ENCODE assay signal across 9 cellular contexts in genomic region chr18:76452357-76452756, GRCh38. TPM values are rescaled to one million over a fixed set of nuclear protein-coding genes. Genes with fewer than 3 reads are reported as not detected.
DNase-seq lines count a peak whose midpoint lies in the region; ATAC-seq and TF ChIP-seq lines count a peak whose summit lies in the region.
"Had no signal": no experiment of that assay in that cellular context is flagged by ENCODE, and none has a peak within 500 bp of the region (broad histone marks: within the 10 kb centered on the region; RNA-seq: fewer than 3 reads in every experiment).

No MANE protein-coding gene starts in this region.

- TF ChIP-seq CTCF in endothelial cell (IDR thresholded peaks at IDR 0.05; ENCODE audit: unreplicated experiment) (no peak), Calu3 (IDR thresholded peaks at IDR 0.05; ENCODE audit: unreplicated experiment) (no peak)

- H3K18ac ChIP-seq in trophoblast cell (ENCODE audit: low read length), result no peak overlapping the region

- H2AK5ac ChIP-seq in trophoblast cell (ENCODE audit: low read length), result no peak overlapping the region

- no peak overlapping the region for H3K23ac ChIP-seq in trophoblast cell (ENCODE audit: low read length)

- H3K4ac ChIP-seq in trophoblast cell (ENCODE audit: low read depth, low read length), result no peak overlapping the region

- in situ Hi-C loops in HAP-1 (cut with MboI; ENCODE audit: low sequenced_read_pairs), result no loop called here

- no peak overlapping the region for H3K9ac ChIP-seq in trophoblast cell (ENCODE audit: low read length)

- H3K79me1 ChIP-seq in trophoblast cell (ENCODE audit: low read length), result peaks cover 3% of the 10 kb centered on the region

- intact Hi-C loops in Calu3 (cut with micrococcal nuclease; ENCODE audit: unreplicated experiment), result loop anchor here (5.0 kb wide), 1 partner anchor 40 kb away; no protein-coding TSS in a partner anchor

- H3K79me2 ChIP-seq in trophoblast cell (ENCODE audit: control insufficient read depth, insufficient read depth, low read length, poor library complexity), result no peaks in the 10 kb centered on the region

- H3K4me1 ChIP-seq in HAP-1 (peaks cover 34% of the 10 kb centered on the region), trophoblast cell (ENCODE audit: control insufficient read depth in 1 of 2, insufficient read depth in 2 of 2, low read length in 2 of 2) (peaks cover 7 to 10% of the 10 kb centered on the region in 2 experiments)
- peaks cover 5% of the 10 kb centered on the region for H3K4me1 ChIP-seq in effector memory CD4-positive, alpha-beta T cell (ENCODE audit: control insufficient read depth, insufficient read depth, low read length, poor library complexity, severe bottlenecking)

- no peak overlapping the region for H4K12ac ChIP-seq in trophoblast cell (ENCODE audit: low read depth, low read length)

- H3K4me2 ChIP-seq in trophoblast cell (ENCODE audit: low read length), result peak overlapping the region; percentile 16

- H3K14ac ChIP-seq in trophoblast cell (ENCODE audit: low read length), result no peak overlapping the region

- H3K27me3 ChIP-seq in HAP-1 (ENCODE audit: low read depth), result no peaks in the 10 kb centered on the region
- H3K27me3 ChIP-seq in trophoblast cell (ENCODE audit: insufficient read depth, low read length), result peaks cover 2% of the 10 kb centered on the region
- H3K27me3 ChIP-seq in effector memory CD4-positive, alpha-beta T cell (replicated peaks; ENCODE audit: control insufficient read depth, insufficient read depth, low read length, poor library complexity, severe bottlenecking), result no peaks in the 10 kb centered on the region

- WGBS in trophoblast cell (ENCODE audit: extremely low coverage, insufficient coverage, insufficient read length), result no CpG with 5 or more reads among the region's 8 CpGs

- H4K91ac ChIP-seq in trophoblast cell (ENCODE audit: low read depth, low read length), result no peak overlapping the region

- peak overlapping the region; percentile 96 for H3K27ac Mint-ChIP-seq in endothelial cell (ENCODE audit: unreplicated experiment)
- no peak overlapping the region for H3K27ac Mint-ChIP-seq in Calu3 (ENCODE audit: unreplicated experiment)

- BruUV-seq in Calu3 (replicated peaks; lab: Mats Ljungman, UMichigan), result no TSS peak

- CTCF ChIA-PET in Calu3 (lab: Charles Lee), result no interaction called here

- H3K27ac ChIP-seq in trophoblast cell (ENCODE audit: low read depth, low read length), result no peak overlapping the region
- H3K27ac ChIP-seq in effector memory CD4-positive, alpha-beta T cell (ENCODE audit: insufficient read depth, low read length, poor library complexity, severe bottlenecking), result no peak overlapping the region

- H3K4me1 Mint-ChIP-seq in endothelial cell (ENCODE audit: unreplicated experiment), result peaks cover 77% of the 10 kb centered on the region
- H3K4me1 Mint-ChIP-seq in Calu3 (ENCODE audit: low read depth, unreplicated experiment), result peaks cover 65% of the 10 kb centered on the region

- no peak overlapping the region for H2BK12ac ChIP-seq in trophoblast cell (ENCODE audit: low read length)

- H3K9me3 Mint-ChIP-seq in endothelial cell (ENCODE audit: unreplicated experiment), result no peaks in the 10 kb centered on the region
- H3K9me3 Mint-ChIP-seq in Calu3 (ENCODE audit: low read depth, unreplicated experiment), result no peaks in the 10 kb centered on the region

- H3K36me3 Mint-ChIP-seq in endothelial cell (ENCODE audit: low read depth, unreplicated experiment) (peaks cover 7% of the 10 kb centered on the region), Calu3 (ENCODE audit: insufficient read depth, unreplicated experiment) (peaks cover 11% of the 10 kb centered on the region)

- no peak for ATAC-seq in GM18870 (IDR thresholded peaks at IDR 0.05; ENCODE audit: unreplicated experiment)
- no peak for ATAC-seq in activated CD4-positive, CD25-positive, alpha-beta regulatory T cell treated with anti-CD3 and anti-CD28 coated beads, Interleukin-2, amount 50 U/mL, for 24 hours

- H3K4me3 ChIP-seq in HAP-1 (peak overlapping the region; percentile 28), trophoblast cell (ENCODE audit: low read depth, low read length) (no peak overlapping the region)
- H3K4me3 ChIP-seq in effector memory CD4-positive, alpha-beta T cell (ENCODE audit: insufficient read depth, low read depth, low read length, poor library complexity, severe bottlenecking), result no peak overlapping the region

- DNase-seq in HAP-1 (ENCODE audit: low spot score in 2 of 2) (peak in 1 of 2 experiments; percentile 28), NCI-H82 (lab: John Stamatoyannopoulos, UW) (peak; percentile 66), endothelial cell (ENCODE audit: low spot score) (no peak), trophoblast cell (no peak), Calu3 (no peak)
- no peak for DNase-seq in effector memory CD4-positive, alpha-beta T cell
- DNase-seq: activated CD8-positive, alpha-beta memory T cell treated with anti-CD3 and anti-CD28 coated beads, Interleukin-2, amount 50 U/mL, for 4 hours had no signal

- H4K8ac ChIP-seq in trophoblast cell (ENCODE audit: low read depth, low read length), result no peak overlapping the region

- no peak overlapping the region for H2BK120ac ChIP-seq in trophoblast cell (ENCODE audit: insufficient read depth, low read length, poor library complexity)

- H3K36me3 ChIP-seq in HAP-1 (replicated peaks) (no peaks in the 10 kb centered on the region), trophoblast cell (ENCODE audit: control insufficient read depth in 1 of 2, insufficient read depth in 2 of 2, low read length in 2 of 2) (no peaks in the 10 kb centered on the region)
- no peaks in the 10 kb centered on the region for H3K36me3 ChIP-seq in effector memory CD4-positive, alpha-beta T cell (ENCODE audit: control insufficient read depth, insufficient read depth, low read length)

- no peak overlapping the region for H2BK5ac ChIP-seq in trophoblast cell (ENCODE audit: low read depth, low read length, poor library complexity)

- no peak overlapping the region for H2AFZ ChIP-seq in trophoblast cell (ENCODE audit: insufficient read depth, low read length, poor library complexity)

- peak overlapping the region; percentile 49 for H3K4me3 Mint-ChIP-seq in endothelial cell (ENCODE audit: unreplicated experiment)
- no peak overlapping the region for H3K4me3 Mint-ChIP-seq in Calu3 (ENCODE audit: low read depth, unreplicated experiment)

- H3K9me3 ChIP-seq in HAP-1, result no peaks in the 10 kb centered on the region
- H3K9me3 ChIP-seq in trophoblast cell (ENCODE audit: insufficient read depth, low read depth, low read length), result no peaks in the 10 kb centered on the region
- H3K9me3 ChIP-seq in effector memory CD4-positive, alpha-beta T cell (ENCODE audit: control insufficient read depth, low read length), result no peaks in the 10 kb centered on the region

- H3K27me3 Mint-ChIP-seq in endothelial cell (ENCODE audit: unreplicated experiment), result peaks cover 5% of the 10 kb centered on the region
- H3K27me3 Mint-ChIP-seq in Calu3 (ENCODE audit: unreplicated experiment), result no peaks in the 10 kb centered on the region

RNA-seq across cellular contexts. Expression of gene ZNF516, which starts 42.7 kb away (rescaled TPM):
- total RNA-seq in endothelial cell (ENCODE audit: unreplicated experiment) (83.2 TPM), Calu3 (2022) (41.6 and 44.2 TPM in 2 replicates)
- 6.6 and 8.8 TPM in 2 replicates for polyA plus RNA-seq in trophoblast cell (2013)
